In genomic region chr1:204647114-204647804, GRCh38 we compare ENCODE assay signal across 8 cellular contexts. TPM values are rescaled to one million over a fixed set of nuclear protein-coding genes. Genes with fewer than 3 reads are reported as not detected.
DNase-seq lines count a peak whose midpoint lies in the region; ATAC-seq and TF ChIP-seq lines count a peak whose summit lies in the region.

No MANE protein-coding gene starts in this region.

- no peaks in the 10 kb centered on the region for H3K36me3 Mint-ChIP-seq in progenitor cell of endocrine pancreas (ENCODE audit: insufficient read depth)

- no peaks in the 10 kb centered on the region for H3K27me3 ChIP-seq in BLaER1 treated with 17β-estradiol and CSF1 and Interleukin-3, amounts not matched to agents 10 nM and 100 nM

- H3K27ac ChIP-seq in BLaER1 treated with 17β-estradiol and CSF1 and Interleukin-3, amounts not matched to agents 10 nM and 100 nM, result peak overlapping the region in 5 of 11 experiments; percentile 39 to 68 (median 63); a peak in 9 of 22 replicates

- H3K9me3 Mint-ChIP-seq in progenitor cell of endocrine pancreas (ENCODE audit: low read depth), result no peaks in the 10 kb centered on the region

- TF ChIP-seq CTCF in epithelial cell of esophagus (IDR thresholded peaks at IDR 0.05; ENCODE audit: insufficient read depth, low read depth, low read length, missing control alignments) (no peak), progenitor cell of endocrine pancreas (IDR thresholded peaks at IDR 0.05; ENCODE audit: unreplicated experiment) (no peak)

- H3K27me3 Mint-ChIP-seq in progenitor cell of endocrine pancreas, result peaks cover 11% of the 10 kb centered on the region

- no peaks in the 10 kb centered on the region; a peak in 1 of 22 replicates for H3K9me3 ChIP-seq in BLaER1 treated with 17β-estradiol and CSF1 and Interleukin-3, amounts not matched to agents 10 nM and 100 nM (replicated peaks in 1 of 11)

- peaks cover 0 to 40% (median 9%) of the 10 kb centered on the region in 11 experiments; a peak in 9 of 22 replicates for H3K36me3 ChIP-seq in BLaER1 treated with 17β-estradiol and CSF1 and Interleukin-3, amounts not matched to agents 10 nM and 100 nM

- peak; percentile 93 for DNase-seq in OCI-M1 (lab: John Stamatoyannopoulos, UW)
- peak; percentile 74 for DNase-seq in epithelial cell of esophagus (ENCODE audit: low read depth)
- DNase-seq in progenitor cell of endocrine pancreas (ENCODE audit: low spot score, unreplicated experiment), result no peak
- DNase-seq in stimulated activated naive CD4-positive, alpha-beta T cell (lab: John Stamatoyannopoulos, UW), result no peak
- no peak for DNase-seq in NCI-H345 (lab: John Stamatoyannopoulos, UW)

- peaks cover 0 to 91% (median 59%) of the 10 kb centered on the region in 11 experiments; a peak in 18 of 22 replicates for H4K20me1 ChIP-seq in BLaER1 treated with 17β-estradiol and CSF1 and Interleukin-3, amounts not matched to agents 10 nM and 100 nM

- no peak overlapping the region for H3K9ac ChIP-seq in BLaER1 treated with 17β-estradiol and CSF1 and Interleukin-3, amounts not matched to agents 10 nM and 100 nM

- H3K27ac Mint-ChIP-seq in progenitor cell of endocrine pancreas, result peak overlapping the region; percentile 69

- H3K4me1 ChIP-seq in BLaER1 treated with 17β-estradiol and CSF1 and Interleukin-3, amounts not matched to agents 10 nM and 100 nM, result peaks cover 6 to 49% (median 33%) of the 10 kb centered on the region in 10 experiments; a peak in 19 of 20 replicates

- no peak overlapping the region for H3K4me3 ChIP-seq in BLaER1 treated with 17β-estradiol and CSF1 and Interleukin-3, amounts not matched to agents 10 nM and 100 nM
- no peak overlapping the region for H3K4me3 ChIP-seq in epithelial cell of esophagus (ENCODE audit: low read length)

- ATAC-seq in GM18868 (IDR thresholded peaks at IDR 0.05; ENCODE audit: unreplicated experiment) (peak; percentile 54), GM21528 (IDR thresholded peaks at IDR 0.05; ENCODE audit: low FRiP score, unreplicated experiment) (no peak)

- peaks cover 8% of the 10 kb centered on the region for H3K4me1 Mint-ChIP-seq in progenitor cell of endocrine pancreas (ENCODE audit: low read depth)

- peak overlapping the region in 7 of 11 experiments; percentile 11 to 49 (median 18); a peak in 7 of 22 replicates for H3K4me2 ChIP-seq in BLaER1 treated with 17β-estradiol and CSF1 and Interleukin-3, amounts not matched to agents 10 nM and 100 nM

- H3K4me3 Mint-ChIP-seq in progenitor cell of endocrine pancreas (ENCODE audit: low read depth), result no peak overlapping the region

RNA-seq across cellular contexts. Expression of gene LRRN2, which starts 38.3 kb away (rescaled TPM):
- total RNA-seq in progenitor cell of endocrine pancreas, result 9.4 and 10.7 TPM in 2 replicates

Comparison
In these comparisons a context has a peak if more than half of its experiments do, and no peak if none do; other contexts are left out.
1. DNase-seq: peak in OCI-M1 (single experiment) and epithelial cell of esophagus (single experiment); none in progenitor cell of endocrine pancreas (single experiment), stimulated activated naive CD4-positive, alpha-beta T cell (0 of 6) and NCI-H345 (single experiment).